Comparison of ENCODE assay signal across 1 cellular context in genomic region chr12:49664167-49664566, GRCh38.
TF ChIP-seq lines count a peak whose summit lies in the region.

No MANE protein-coding gene starts in this region.

TF ChIP-seq in IMR-90, 13 proteins besides CTCF, POLR2A, EP300 and RAD21 (continued from another document):
- TF ChIP-seq MAZ (IDR thresholded peaks at IDR 0.05; ENCODE audit: borderline replicate concordance, low read depth, low read length) (no peak), CHD1 (IDR thresholded peaks at IDR 0.05; ENCODE audit: low read depth, low read length) (no peak), USF2 (IDR thresholded peaks at IDR 0.05; ENCODE audit: low read depth, low read length) (no peak), NFE2L2 (IDR thresholded peaks at IDR 0.05; ENCODE audit: low read depth, low read length) (no peak), RCOR1 (IDR thresholded peaks at IDR 0.05; ENCODE audit: insufficient replicate concordance, low read length) (no peak), CEBPB (IDR thresholded peaks at IDR 0.05; ENCODE audit: low read depth, low read length) (no peak), ELK1 (IDR thresholded peaks at IDR 0.05; ENCODE audit: borderline replicate concordance, low read depth, low read length) (no peak), SMC3 (IDR thresholded peaks at IDR 0.05; ENCODE audit: low read depth, low read length) (no peak)
